1 cellular context compared by ENCODE assay signal in genomic region chr9:4486176-4486575, GRCh38.
A peak's percentile ranks its signal among the peaks of the same experiment; 100 is the strongest.
TF ChIP-seq lines count a peak whose summit lies in the region.

No MANE protein-coding gene starts in this region.

TF ChIP-seq in GM12878, 131 proteins besides CTCF, POLR2A, EP300 and RAD21 (continued from another document):
- TF ChIP-seq CUX1 (IDR thresholded peaks at IDR 0.05; ENCODE audit: insufficient replicate concordance, low read depth, low read length) (peak; percentile 17), PKNOX1 (IDR thresholded peaks at IDR 0.05) (peak; percentile 23; the same call in 1 of the 2 replicates), IKZF2 (IDR thresholded peaks at IDR 0.05) (peak; percentile 74 to 83; a peak in 3 of 4 replicates), KDM1A (IDR thresholded peaks at IDR 0.05; ENCODE audit: borderline replicate concordance) (no peak), RUNX3 (IDR thresholded peaks at IDR 0.05; ENCODE audit: low read length) (peak; percentile 86), HCFC1 (IDR thresholded peaks at IDR 0.05; ENCODE audit: low read length) (no peak), TCF7 (IDR thresholded peaks at IDR 0.05; ENCODE audit: borderline replicate concordance) (peak; percentile 77), MLLT1 (IDR thresholded peaks at IDR 0.05) (peak; percentile 96), PAX8 (IDR thresholded peaks at IDR 0.05) (no peak), IKZF1 (conservative IDR thresholded peaks at IDR 0.05) (peak; percentile 64), DPF2 (IDR thresholded peaks at IDR 0.05) (peak; percentile 22; the same call in 1 of the 2 replicates), BCL11A (IDR thresholded peaks at IDR 0.05; ENCODE audit: low read depth, low read length) (0 out of 2 replicates have a peak, but pooled peaks have one; percentile 64), JUNB (IDR thresholded peaks at IDR 0.05) (peak; percentile 32), MXI1 (IDR thresholded peaks at IDR 0.05; ENCODE audit: low read depth, low read length) (no peak), TBL1XR1 (IDR thresholded peaks at IDR 0.05; ENCODE audit: low read depth, low read length) (no peak), EGR1 (IDR thresholded peaks at IDR 0.05; ENCODE audit: borderline replicate concordance in 1 of 2, low read depth in 2 of 2, low read length in 2 of 2) (no peak), RELB (IDR thresholded peaks at IDR 0.05; ENCODE audit: low read depth) (peak; percentile 64), JUND (IDR thresholded peaks at IDR 0.05; ENCODE audit: low read depth, low read length) (no peak), MEF2B (IDR thresholded peaks at IDR 0.05; ENCODE audit: partially characterized antibody, poor library complexity, severe bottlenecking) (peak; percentile 28)
